In the genomic region with DNA sequence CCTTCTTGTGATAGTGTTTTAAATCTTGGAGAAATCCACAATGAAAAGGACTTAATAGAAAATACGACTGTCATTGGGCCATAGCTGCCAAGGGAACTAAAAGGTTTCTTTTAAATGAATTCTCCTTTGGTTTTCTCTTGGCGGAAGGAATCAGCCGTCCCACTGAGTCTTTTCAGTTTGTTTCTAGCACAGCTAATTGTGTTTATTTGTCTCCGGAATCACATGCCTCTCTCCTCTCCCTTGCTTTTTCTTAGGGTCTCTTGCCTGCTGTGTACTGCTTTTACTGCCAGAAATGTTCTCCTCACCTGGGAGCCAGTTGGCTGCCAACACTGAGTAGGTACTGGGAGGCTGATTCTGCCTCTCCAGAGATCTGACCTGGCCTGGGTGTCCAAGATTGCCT, we compare ENCODE assay signal across 19 cellular contexts. TPM values are rescaled to one million over a fixed set of nuclear protein-coding genes. Genes with fewer than 3 reads are reported as not detected.
A peak's percentile ranks its signal among the peaks of the same experiment; 100 is the strongest.
DNase-seq lines count a peak whose midpoint lies in the region; ATAC-seq and TF ChIP-seq lines count a peak whose summit lies in the region.
"Had no signal": no experiment of that assay in that cellular context is flagged by ENCODE, and none has a peak within 500 bp of the region (broad histone marks: within the 10 kb centered on the region; RNA-seq: fewer than 3 reads in every experiment).

No MANE protein-coding gene starts in this region.

- CTCF ChIA-PET in T-cell (lab: Charles Lee) = no interaction called here

- H3K9ac ChIP-seq in neural progenitor cell = no peak overlapping the region
- H3K9ac ChIP-seq: KMS-11 had no signal

- H3K9me3 Mint-ChIP-seq in T-cell (peaks cover 0 to 12% (median 10%) of the 10 kb centered on the region in 3 donors), neural progenitor cell (peaks cover 7% of the 10 kb centered on the region)

- peaks cover 24% of the 10 kb centered on the region for H3K4me1 ChIP-seq in neural progenitor cell

- H3K27ac ChIP-seq in cingulate gyrus (ENCODE audit: low read depth, low read length) (peak overlapping the region; percentile 35), neural progenitor cell (peak overlapping the region; percentile 83), temporal lobe (ENCODE audit: low read depth, low read length) (peak overlapping the region; percentile 30)
- H3K27ac ChIP-seq: KMS-11, PC-9, SJCRH30 had no signal

- DNase-seq in T-cell = no peak
- DNase-seq in neural progenitor cell (ENCODE audit: low spot score) = peak; percentile 65
- no peak for DNase-seq in activated gamma-delta T cell (lab: John Stamatoyannopoulos, UW)
- DNase-seq in cerebellar nuclear complex (lab: John Stamatoyannopoulos, UW) = no peak
- no peak for DNase-seq in GM13977 (ENCODE audit: low spot score)
- DNase-seq: ACHN, AML-193, Calu3, DMS53, HCEC 1CT, NCI-H1048, NCI-H1436 treated with DMSO at 0.1 percent for 48 hours, NCI-H2029 treated with DMSO at 0.1 percent for 48 hours, NCI-H2171 treated with DMSO at 0.1 percent for 48 hours, PC-9, SJCRH30 had no signal

- H3F3A ChIP-seq in neural progenitor cell (ENCODE audit: low read depth) = peaks cover 28% of the 10 kb centered on the region

- H3K79me2 ChIP-seq in neural progenitor cell (ENCODE audit: low read depth) = peaks cover 8% of the 10 kb centered on the region

- no peaks in the 10 kb centered on the region for H3K27me3 ChIP-seq in neural progenitor cell
- H3K27me3 ChIP-seq: SJCRH30 had no signal

- TF ChIP-seq CTCF in neural progenitor cell (IDR thresholded peaks at IDR 0.05) (no peak), GM13977 (IDR thresholded peaks at IDR 0.05; ENCODE audit: extremely low read depth, insufficient read depth, missing control alignments) (no peak)

- no peak overlapping the region for H3K4me3 Mint-ChIP-seq in T-cell
- peak overlapping the region; percentile 41 for H3K4me3 Mint-ChIP-seq in neural progenitor cell

- H3K4me3 ChIP-seq in neural progenitor cell = peak overlapping the region; percentile 26
- H3K4me3 ChIP-seq: PC-9, SJCRH30 had no signal

- no peak for ATAC-seq in T-cell (replicated peaks in 1 of 4)

- peak overlapping the region; percentile 82 to 87 for H3K27ac Mint-ChIP-seq in T-cell
- peak overlapping the region; percentile 74 for H3K27ac Mint-ChIP-seq in neural progenitor cell

- H2AFZ ChIP-seq in neural progenitor cell (replicated peaks) = no peak overlapping the region
- H2AFZ ChIP-seq: PC-9 had no signal

- H3K36me3 Mint-ChIP-seq in T-cell (peaks cover 35% of the 10 kb centered on the region), neural progenitor cell (peaks cover 22% of the 10 kb centered on the region)

- H3K9me3 ChIP-seq in neural progenitor cell (ENCODE audit: low read depth) = no peaks in the 10 kb centered on the region
- H3K9me3 ChIP-seq: SJCRH30 had no signal

- POLR2A ChIA-PET in T-cell (lab: Charles Lee) = interaction anchor here in 1 of 2 donors (0.6 kb wide), 1 partner anchor 29 kb away, joined by 10 read pairs; no protein-coding TSS in a partner anchor

- in situ Hi-C loops in GM13977 (cut with MboI; ENCODE audit: low pct_unique_long_range_greater_than_20kb, low sequenced_read_pairs, unreplicated experiment) = no loop called here

- no peaks in the 10 kb centered on the region for H3K27me3 Mint-ChIP-seq in T-cell
- no peaks in the 10 kb centered on the region for H3K27me3 Mint-ChIP-seq in neural progenitor cell (ENCODE audit: insufficient read depth, low read depth)

- H3K4me2 ChIP-seq in neural progenitor cell = peak overlapping the region; percentile 76
- H3K4me2 ChIP-seq: KMS-11, PC-9 had no signal

- H3K36me3 ChIP-seq in neural progenitor cell = no peaks in the 10 kb centered on the region
- H3K36me3 ChIP-seq: SJCRH30 had no signal

- peaks cover 3% of the 10 kb centered on the region for H4K20me1 ChIP-seq in neural progenitor cell (ENCODE audit: low read depth)

- H3K4me1 Mint-ChIP-seq in T-cell (peaks cover 88 to 91% (median 89%) of the 10 kb centered on the region in 3 donors), neural progenitor cell (peaks cover 17% of the 10 kb centered on the region)

RNA-seq across cellular contexts. Expression of a gene that starts 11.3 kb away (rescaled TPM):
- total RNA-seq in T-cell = 10 to 100 TPM; 12.0 to 35.2 (median 30.2) TPM
- 16.9 and 17.7 TPM in 2 replicates for total RNA-seq in neural progenitor cell (ENCODE audit: low replicate concordance)
- 13.8 TPM for total RNA-seq in temporal lobe

RNA-seq across cellular contexts. Expression of a gene that starts 46.8 kb away (rescaled TPM):
- total RNA-seq in T-cell (1 to 10 TPM; 4.5 to 8.6 (median 6.2) TPM), neural progenitor cell (ENCODE audit: low replicate concordance) (53.9 and 59.8 TPM in 2 replicates), temporal lobe (25.6 TPM)

Comparison
In these comparisons a context has a peak if more than half of its experiments do, and no peak if none do; other contexts are left out.
1. H3K27ac ChIP-seq: peak in every context shown above with its lines; median percentile 83 in neural progenitor cell; 35 in cingulate gyrus; 30 in temporal lobe.